Comparison of ENCODE assay signal across 1 cellular context in genomic region chr9:113410207-113411158, GRCh38.
TF ChIP-seq lines count a peak whose summit lies in the region.

C9orf43 (plus strand) TSS chr9:113410747; CDS start chr9:113413494, 2,747 bp downstream.
POLE3 (minus strand) TSS chr9:113410675; CDS start chr9:113410293, 382 bp downstream.

TF ChIP-seq in GM12878, 131 proteins besides CTCF, POLR2A, EP300 and RAD21 (continued from another document and continues in another):
- TF ChIP-seq SRF (IDR thresholded peaks at IDR 0.05; ENCODE audit: low read depth in 2 of 2, low read length in 2 of 2): no peak
- TF ChIP-seq NFIC (IDR thresholded peaks at IDR 0.05; ENCODE audit: low read depth, low read length): peak; percentile 47; the same call in 1 of the 2 replicates
- TF ChIP-seq SMAD5 (IDR thresholded peaks at IDR 0.05; ENCODE audit: low read depth): peak; percentile 51
- TF ChIP-seq REST (IDR thresholded peaks at IDR 0.05; ENCODE audit: low read depth, low read length): no peak
- peak; percentile 30; the same call in 1 of the 2 replicates for TF ChIP-seq JUNB (IDR thresholded peaks at IDR 0.05)
- TF ChIP-seq HDGF (IDR thresholded peaks at IDR 0.05): peak; percentile 73; the same call in 1 of the 2 replicates
- TF ChIP-seq SIX5 (IDR thresholded peaks at IDR 0.05; ENCODE audit: low read depth, low read length, severe bottlenecking): peak; percentile 55
- TF ChIP-seq MLLT1 (IDR thresholded peaks at IDR 0.05): peak; percentile 78; the same call in 1 of the 2 replicates
- TF ChIP-seq ASH2L (IDR thresholded peaks at IDR 0.05; ENCODE audit: borderline replicate concordance, low read depth): 0 out of 2 replicates have a peak, but pooled peaks have one; percentile 72
- TF ChIP-seq EZH2 (IDR thresholded peaks at IDR 0.05; ENCODE audit: borderline replicate concordance, control insufficient read depth, low read depth, low read length): no peak
- TF ChIP-seq SP1 (IDR thresholded peaks at IDR 0.05; ENCODE audit: low read depth, low read length): peak; percentile 71
- no peak for TF ChIP-seq PBX3 (IDR thresholded peaks at IDR 0.05; ENCODE audit: insufficient replicate concordance, low read depth, low read length)
- TF ChIP-seq POLR2AphosphoS2 (IDR thresholded peaks at IDR 0.05; ENCODE audit: low read depth, low read length): peak; percentile 72; the same call in 1 of the 2 replicates
- TF ChIP-seq SPI1 (IDR thresholded peaks at IDR 0.05; ENCODE audit: borderline replicate concordance, insufficient read depth, low read depth, low read length): no peak
- peak; percentile 43; the same call in 1 of the 2 replicates for TF ChIP-seq DPF2 (IDR thresholded peaks at IDR 0.05)
- no peak; a peak in 1 of 4 replicates for TF ChIP-seq IKZF2 (IDR thresholded peaks at IDR 0.05)
- 0 out of 2 replicates have a peak, but pooled peaks have one; percentile 14 for TF ChIP-seq TARDBP (IDR thresholded peaks at IDR 0.05; ENCODE audit: borderline replicate concordance)
- TF ChIP-seq ZNF622 (IDR thresholded peaks at IDR 0.05): no peak
- peak; percentile 76; the same call in 1 of the 2 replicates for TF ChIP-seq RUNX3 (IDR thresholded peaks at IDR 0.05; ENCODE audit: low read length)
- TF ChIP-seq SMAD1 (IDR thresholded peaks at IDR 0.05; ENCODE audit: low read depth, partially characterized antibody): peak; percentile 51
- no peak; the same call in 1 of the 2 replicates for TF ChIP-seq ATF2 (IDR thresholded peaks at IDR 0.05; ENCODE audit: low read length)
- TF ChIP-seq BCL3 (IDR thresholded peaks at IDR 0.05; ENCODE audit: borderline replicate concordance, insufficient read depth, low read depth, low read length, poor library complexity, severe bottlenecking): peak; percentile 62
- no peak for TF ChIP-seq YBX1 (IDR thresholded peaks at IDR 0.05)
- TF ChIP-seq CHD1 (IDR thresholded peaks at IDR 0.05; ENCODE audit: low read depth, low read length): no peak; the same call in 1 of the 2 replicates
- TF ChIP-seq TCF7 (IDR thresholded peaks at IDR 0.05; ENCODE audit: borderline replicate concordance): no peak
- TF ChIP-seq MTA2 (IDR thresholded peaks at IDR 0.05; ENCODE audit: low read depth): no peak
- TF ChIP-seq PRDM15 (CRISPR knock-in tag; IDR thresholded peaks at IDR 0.05): no peak
- peak; percentile 93 for TF ChIP-seq RAD51 (IDR thresholded peaks at IDR 0.05)
- no peak for TF ChIP-seq CEBPB (IDR thresholded peaks at IDR 0.05; ENCODE audit: borderline replicate concordance in 1 of 2, low read depth in 2 of 2, low read length in 2 of 2)
- no peak for TF ChIP-seq E2F8 (IDR thresholded peaks at IDR 0.05; ENCODE audit: low read depth, partially characterized antibody)
- peak; percentile 71 for TF ChIP-seq MEF2B (IDR thresholded peaks at IDR 0.05; ENCODE audit: partially characterized antibody, poor library complexity, severe bottlenecking)
- TF ChIP-seq SMARCA5 (IDR thresholded peaks at IDR 0.05): 0 out of 2 replicates have a peak, but pooled peaks have one; percentile 38
- TF ChIP-seq BACH1 (IDR thresholded peaks at IDR 0.05; ENCODE audit: borderline replicate concordance): 0 out of 2 replicates have a peak, but pooled peaks have one; percentile 40
- peak; percentile 73 for TF ChIP-seq CBFB (IDR thresholded peaks at IDR 0.05; ENCODE audit: low read depth)
- TF ChIP-seq BCL11A (IDR thresholded peaks at IDR 0.05; ENCODE audit: low read depth, low read length): no peak
- TF ChIP-seq NR2F1 (conservative IDR thresholded peaks at IDR 0.05): no peak
- TF ChIP-seq ETV6 (conservative IDR thresholded peaks at IDR 0.05 in 1 of 2, IDR thresholded peaks at IDR 0.05 in 1 of 2; ENCODE audit: borderline replicate concordance in 1 of 2, low read depth in 1 of 2): no peak; a peak in 1 of 4 replicates
- peak; percentile 65; the same call in 1 of the 2 replicates for TF ChIP-seq BMI1 (IDR thresholded peaks at IDR 0.05; ENCODE audit: borderline replicate concordance)
- no peak for TF ChIP-seq RFX5 (IDR thresholded peaks at IDR 0.05; ENCODE audit: low read depth, low read length)
- no peak for TF ChIP-seq ZNF274 (IDR thresholded peaks at IDR 0.05; ENCODE audit: insufficient read depth, insufficient read length)
- TF ChIP-seq STAT1 (conservative IDR thresholded peaks at IDR 0.05): 0 out of 2 replicates have a peak, but pooled peaks have one; percentile 55
- TF ChIP-seq ZNF207 (IDR thresholded peaks at IDR 0.05; ENCODE audit: borderline replicate concordance): peak; percentile 89; the same call in 1 of the 2 replicates
- no peak for TF ChIP-seq ZBTB4 (CRISPR knock-in tag; IDR thresholded peaks at IDR 0.05)
